24 cellular contexts compared by ENCODE assay signal in the genomic region with DNA sequence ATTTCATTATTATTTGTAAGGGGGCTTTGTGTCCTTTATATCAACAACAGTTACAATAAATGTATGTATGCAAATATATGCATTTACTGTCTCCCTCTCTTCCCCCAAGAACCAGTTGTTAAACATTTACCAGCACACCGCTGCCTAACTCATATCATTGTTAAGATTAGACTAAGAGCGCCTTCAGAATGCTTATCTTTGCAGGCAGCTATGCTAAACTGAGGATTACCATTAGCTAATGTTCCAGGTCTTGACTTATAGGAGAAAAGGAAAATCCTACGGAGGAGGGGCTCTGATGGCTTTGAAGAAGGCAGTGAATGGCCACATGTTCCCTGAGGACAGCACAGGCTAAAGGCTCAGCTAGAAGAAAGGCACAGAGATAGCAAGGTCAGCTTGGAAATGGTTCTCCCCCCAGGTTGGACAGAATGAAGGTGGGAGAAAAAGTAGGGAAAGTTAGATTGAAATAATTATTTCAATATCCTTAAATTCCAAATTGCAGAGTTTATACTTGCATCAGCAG.
"Had no signal": no experiment of that assay in that cellular context is flagged by ENCODE, and none has a peak within 500 bp of the region (broad histone marks: within the 10 kb centered on the region; RNA-seq: fewer than 3 reads in every experiment).

No MANE protein-coding gene starts in this region.

- H3K4me3 ChIP-seq: body of pancreas, Peyer's patch, SJCRH30 had no signal

- H3K27ac ChIP-seq: body of pancreas, Peyer's patch, RWPE1, SJCRH30 had no signal

- H3K4me1 ChIP-seq: Peyer's patch had no signal

- H3K27ac Mint-ChIP-seq: activated CD8-positive, alpha-beta memory T cell treated with anti-CD3 and anti-CD28 coated beads, Interleukin-2, amount 10 ng/mL, durations not matched to agents 7 days and 5 days; activated naive CD4-positive, alpha-beta T cell treated with anti-CD3 and anti-CD28 coated beads, Interleukin-2, amount 50 U/mL, for 24 hours; activated T-cell treated with anti-CD3 and anti-CD28 coated beads, Interleukin-2, amount 50 U/mL, for 24 hours; activated T-helper 1 cell treated with anti-CD3 and anti-CD28 coated beads, Interleukin-12 subunit alpha, Interleukin-12 subunit beta, Interleukin-2, Interleukin-4 antibody, amounts not matched to agents 30 ng/mL and 10 ng/mL and 1 ng/mL, durations not matched to agents 14 hours and 24 hours and 36 hours; T-helper 1 cell treated with Interleukin-12 subunit alpha and Interleukin-12 subunit beta and Interleukin-4 antibody, amounts not matched to agents 30 μg/mL and 1 μg/mL, for 36 hours had no signal

- H3K36me3 ChIP-seq: Peyer's patch, SJCRH30 had no signal

- H3K36me3 Mint-ChIP-seq: activated CD8-positive, alpha-beta memory T cell treated with anti-CD3 and anti-CD28 coated beads, Interleukin-2, amount 10 ng/mL, durations not matched to agents 7 days and 5 days; activated naive CD4-positive, alpha-beta T cell treated with anti-CD3 and anti-CD28 coated beads, Interleukin-2, amount 50 U/mL, for 24 hours had no signal

- H3K27me3 ChIP-seq: body of pancreas, Peyer's patch, SJCRH30 had no signal

- H3K4me1 Mint-ChIP-seq: activated CD8-positive, alpha-beta memory T cell treated with anti-CD3 and anti-CD28 coated beads, Interleukin-2, amount 10 ng/mL, durations not matched to agents 7 days and 5 days; activated naive CD4-positive, alpha-beta T cell treated with anti-CD3 and anti-CD28 coated beads, Interleukin-2, amount 50 U/mL, for 24 hours had no signal

- DNase-seq: activated CD4-positive, alpha-beta T cell treated with anti-CD3 and anti-CD28 coated beads for 4 hours; activated CD4-positive, alpha-beta T cell treated with anti-CD3 and anti-CD28 coated beads, Interleukin-2, amount 50 U/mL, for 48 hours; activated CD8-positive, alpha-beta memory T cell treated with anti-CD3 and anti-CD28 coated beads, Interleukin-2, amount 10 ng/mL, durations not matched to agents 7 days and 5 days; activated effector memory CD4-positive, alpha-beta T cell treated with Interleukin-2 at 50 U/mL for 16 hours; activated naive CD4-positive, alpha-beta T cell; activated T-cell treated with anti-CD3 and anti-CD28 coated beads, Interleukin-2, amount 50 U/mL, for 24 hours; aorta; body of pancreas; KBM-7; NCI-H1092; NCI-H1417; NCI-H1930; NCI-H2171; NCI-H2227 treated with DMSO at 0.1 percent for 48 hours; NCI-H69; Peyer's patch; Right ventricle myocardium superior; SJCRH30 had no signal

- H3K4me3 Mint-ChIP-seq: activated CD8-positive, alpha-beta memory T cell treated with anti-CD3 and anti-CD28 coated beads, Interleukin-2, amount 10 ng/mL, durations not matched to agents 7 days and 5 days; activated naive CD4-positive, alpha-beta T cell treated with anti-CD3 and anti-CD28 coated beads, Interleukin-2, amount 50 U/mL, for 24 hours; activated T-cell treated with anti-CD3 and anti-CD28 coated beads, Interleukin-2, amount 50 U/mL, for 24 hours; activated T-helper 1 cell treated with anti-CD3 and anti-CD28 coated beads, Interleukin-12 subunit alpha, Interleukin-12 subunit beta, Interleukin-2, Interleukin-4 antibody, amounts not matched to agents 30 ng/mL and 10 ng/mL and 1 ng/mL, durations not matched to agents 14 hours and 24 hours and 36 hours; T-helper 1 cell treated with Interleukin-12 subunit alpha and Interleukin-12 subunit beta and Interleukin-4 antibody, amounts not matched to agents 30 μg/mL and 1 μg/mL, for 36 hours had no signal

- H3K9me3 ChIP-seq: body of pancreas, Peyer's patch had no signal

- ATAC-seq: activated CD4-positive, CD25-positive, alpha-beta regulatory T cell treated with anti-CD3 and anti-CD28 coated beads, Interleukin-2, amount 50 U/mL, for 24 hours; activated CD8-positive, alpha-beta memory T cell treated with anti-CD3 and anti-CD28 coated beads, Interleukin-2, amount 10 ng/mL, durations not matched to agents 7 days and 5 days; body of pancreas; SK-N-SH treated with all-trans-retinoic acid at 6 μM for 48 hours had no signal

- H3K9me3 Mint-ChIP-seq: activated naive CD4-positive, alpha-beta T cell treated with anti-CD3 and anti-CD28 coated beads, Interleukin-2, amount 50 U/mL, for 24 hours; activated T-cell treated with anti-CD3 and anti-CD28 coated beads, Interleukin-2, amount 50 U/mL, for 24 hours; activated T-helper 1 cell treated with anti-CD3 and anti-CD28 coated beads, Interleukin-12 subunit alpha, Interleukin-12 subunit beta, Interleukin-2, Interleukin-4 antibody, amounts not matched to agents 30 ng/mL and 10 ng/mL and 1 ng/mL, durations not matched to agents 14 hours and 24 hours and 36 hours; T-helper 1 cell treated with Interleukin-12 subunit alpha and Interleukin-12 subunit beta and Interleukin-4 antibody, amounts not matched to agents 30 μg/mL and 1 μg/mL, for 36 hours had no signal
